10 cellular contexts compared by ENCODE assay signal in genomic region chr2:29920130-29920577, GRCh38. TPM values are rescaled to one million over a fixed set of nuclear protein-coding genes. Genes with fewer than 3 reads are reported as not detected.
DNase-seq lines count a peak whose midpoint lies in the region; ATAC-seq and TF ChIP-seq lines count a peak whose summit lies in the region.
"Had no signal": no experiment of that assay in that cellular context is flagged by ENCODE, and none has a peak within 500 bp of the region (broad histone marks: within the 10 kb centered on the region; RNA-seq: fewer than 3 reads in every experiment).

No MANE protein-coding gene starts in this region.

- H3K4me3 ChIP-seq in naive thymus-derived CD4-positive, alpha-beta T cell (ENCODE audit: low read length): no peak overlapping the region
- peak overlapping the region; percentile 4 to 55 (median 41) for H3K4me3 ChIP-seq in tibial nerve

- peak overlapping the region in 2 of 10 donors; percentile 67 to 72 for H3K4me3 Mint-ChIP-seq in naive thymus-derived CD4-positive, alpha-beta T cell

- peaks cover 0 to 12% (median 4%) of the 10 kb centered on the region in 5 donors for H3K36me3 Mint-ChIP-seq in naive thymus-derived CD4-positive, alpha-beta T cell

- ATAC-seq in naive thymus-derived CD4-positive, alpha-beta T cell: peak; percentile 47
- ATAC-seq in GM19463 (IDR thresholded peaks at IDR 0.05; ENCODE audit: unreplicated experiment) (no peak), HG03439 (IDR thresholded peaks at IDR 0.05; ENCODE audit: unreplicated experiment) (no peak)

- peaks cover 0 to 28% (median 19%) of the 10 kb centered on the region in 7 donors for H3K4me1 Mint-ChIP-seq in naive thymus-derived CD4-positive, alpha-beta T cell

- H3K9me3 ChIP-seq in naive thymus-derived CD4-positive, alpha-beta T cell (ENCODE audit: control insufficient read depth in 2 of 3, low read length in 3 of 3): no peaks in the 10 kb centered on the region
- no peaks in the 10 kb centered on the region for H3K9me3 ChIP-seq in tibial nerve

- intact Hi-C loops in naive thymus-derived CD4-positive, alpha-beta T cell (cut with micrococcal nuclease): loop anchor here in 1 of 2 donors (5.0 kb wide), 2 partner anchors 787 to 963 kb away; no protein-coding TSS in a partner anchor

- H3K4me1 ChIP-seq in naive thymus-derived CD4-positive, alpha-beta T cell (ENCODE audit: control insufficient read depth in 2 of 2, insufficient read depth in 2 of 2, low read length in 2 of 2): peaks cover 0 to 11% of the 10 kb centered on the region in 2 donors
- peaks cover 0 to 34% (median 10%) of the 10 kb centered on the region in 4 donors for H3K4me1 ChIP-seq in tibial nerve

- no peak for TF ChIP-seq POLR2A in erythroblast (IDR thresholded peaks at IDR 0.05; ENCODE audit: low read length)
- TF ChIP-seq POLR2A in tibial nerve (IDR thresholded peaks at IDR 0.05): no peak

- WGBS in tibial nerve, 2 donors: 1 to 4% methylated on average over 10 to 30 of the region's 40 CpGs

- POLR2A ChIA-PET in naive thymus-derived CD4-positive, alpha-beta T cell (lab: Charles Lee): no interaction called here

- no peak for TF ChIP-seq EP300 in tibial nerve (IDR thresholded peaks at IDR 0.05)

- H3K27ac ChIP-seq in naive thymus-derived CD4-positive, alpha-beta T cell (ENCODE audit: low read depth, low read length): no peak overlapping the region
- H3K27ac ChIP-seq in tibial nerve: no peak overlapping the region
- H3K27ac ChIP-seq: VCaP had no signal

- H3K27me3 ChIP-seq in naive thymus-derived CD4-positive, alpha-beta T cell (ENCODE audit: control insufficient read depth in 2 of 2, insufficient read depth in 2 of 2, low read length in 2 of 2): peaks cover 10 to 39% of the 10 kb centered on the region in 2 donors
- peaks cover 0 to 56% of the 10 kb centered on the region in 2 donors for H3K27me3 ChIP-seq in tibial nerve

- H3K27me3 Mint-ChIP-seq in naive thymus-derived CD4-positive, alpha-beta T cell: peaks cover 51 to 83% (median 76%) of the 10 kb centered on the region in 5 donors

- peaks cover 0 to 20% (median 5%) of the 10 kb centered on the region in 11 donors for H3K9me3 Mint-ChIP-seq in naive thymus-derived CD4-positive, alpha-beta T cell

- DNase-seq in NCI-H748 (lab: John Stamatoyannopoulos, UW; ENCODE audit: unreplicated experiment) (peak; percentile 40), NCI-H748 treated with DMSO at 0.1 percent for 48 hours (lab: John Stamatoyannopoulos, UW) (no peak), erythroblast (lab: John Stamatoyannopoulos, UW) (peak; percentile 45 to 57), tibial nerve (ENCODE audit: low spot score in 2 of 2) (no peak)
- peak; percentile 53 to 58 for DNase-seq in activated CD4-positive, alpha-beta T cell treated with anti-CD3 and anti-CD28 coated beads, Interleukin-2, amount 50 U/mL, for 48 hours
- peak in 8 of 9 donors; percentile 20 to 67 (median 32) for DNase-seq in naive thymus-derived CD4-positive, alpha-beta T cell

- CTCF ChIA-PET in naive thymus-derived CD4-positive, alpha-beta T cell (lab: Charles Lee): no interaction called here

- no peak for TF ChIP-seq CTCF in tibial nerve (IDR thresholded peaks at IDR 0.05)

- H3K27ac Mint-ChIP-seq in naive thymus-derived CD4-positive, alpha-beta T cell: no peak overlapping the region

- H3K36me3 ChIP-seq in naive thymus-derived CD4-positive, alpha-beta T cell (ENCODE audit: control insufficient read depth in 2 of 3, insufficient read depth in 3 of 3, low read length in 3 of 3): no peaks in the 10 kb centered on the region
- no peaks in the 10 kb centered on the region for H3K36me3 ChIP-seq in tibial nerve

RNA-seq across cellular contexts. Expression of gene ALK, which starts 1.2 kb away (rescaled TPM):
- not detected for total RNA-seq in naive thymus-derived CD4-positive, alpha-beta T cell
- under 1 TPM in 1 of 2 donors, not detected in 1; 0.13 TPM for polyA plus RNA-seq in naive thymus-derived CD4-positive, alpha-beta T cell
- 1 to 10 TPM in 1 of 4 donors, under 1 TPM in 3; 0.39 to 4.8 (median 0.66) TPM for total RNA-seq in tibial nerve
- polyA plus RNA-seq: BJ had no signal

Comparison
In these comparisons a context has a peak if more than half of its experiments do, and no peak if none do; other contexts are left out.
1. DNase-seq: peak in NCI-H748 (single experiment), activated CD4-positive, alpha-beta T cell treated with anti-CD3 and anti-CD28 coated beads, Interleukin-2, amount 50 U/mL, for 48 hours (2 of 2), erythroblast (2 of 2) and naive thymus-derived CD4-positive, alpha-beta T cell (8 of 9); none in NCI-H748 treated with DMSO at 0.1 percent for 48 hours (single experiment) and tibial nerve (0 of 2).